Comparison of ENCODE assay signal across 17 cellular contexts in genomic region chr3:55235416-55235815, GRCh38.
DNase-seq lines count a peak whose midpoint lies in the region; ATAC-seq and TF ChIP-seq lines count a peak whose summit lies in the region.
"Had no signal": no experiment of that assay in that cellular context is flagged by ENCODE, and none has a peak within 500 bp of the region (broad histone marks: within the 10 kb centered on the region; RNA-seq: fewer than 3 reads in every experiment).

No MANE protein-coding gene starts in this region.

- no peak overlapping the region for H3K4me3 ChIP-seq in astrocyte of the spinal cord (ENCODE audit: low read depth, low read length)
- H3K4me3 ChIP-seq: BLaER1, K562 had no signal

- TF ChIP-seq CTCF in astrocyte of the spinal cord (IDR thresholded peaks at IDR 0.05; ENCODE audit: low read depth, low read length) = no peak

- no peak for ATAC-seq in HG02588 (IDR thresholded peaks at IDR 0.05; ENCODE audit: unreplicated experiment)
- ATAC-seq: K562 had no signal

- in situ Hi-C loops in astrocyte of the spinal cord (cut with HindIII; ENCODE audit: low sequenced_read_pairs) = no loop called here

- peak; percentile 28 for DNase-seq in EL
- peak; percentile 83 for DNase-seq in M059J (ENCODE audit: low read depth)
- DNase-seq in astrocyte of the spinal cord (ENCODE audit: low read depth, low spot score) = peak; percentile 12
- DNase-seq in stimulated activated CD4-positive, alpha-beta T cell treated with anti-CD3 and anti-CD28 coated beads, Interleukin-1b, Interleukin-23, amount 100 ng/mL, for 48 hours = no peak
- no peak for DNase-seq in UCSD-AML1 (lab: John Stamatoyannopoulos, UW; ENCODE audit: unreplicated experiment)
- no peak for DNase-seq in NCI-H2171 (lab: John Stamatoyannopoulos, UW)
- DNase-seq: ACHN; AML-193; CD4-positive, alpha-beta memory T cell; DMS153; DMS79 treated with DMSO at 0.1 percent for 48 hours; GDM1; GOT3; H9 had no signal

Comparison
In these comparisons a context has a peak if more than half of its experiments do, and no peak if none do; other contexts are left out.
1. DNase-seq: peak in EL (single experiment), M059J (single experiment) and astrocyte of the spinal cord (single experiment); none in stimulated activated CD4-positive, alpha-beta T cell treated with anti-CD3 and anti-CD28 coated beads, Interleukin-1b, Interleukin-23, amount 100 ng/mL, for 48 hours (single experiment), UCSD-AML1 (single experiment) and NCI-H2171 (single experiment).